20 cellular contexts compared by ENCODE assay signal in the genomic region with DNA sequence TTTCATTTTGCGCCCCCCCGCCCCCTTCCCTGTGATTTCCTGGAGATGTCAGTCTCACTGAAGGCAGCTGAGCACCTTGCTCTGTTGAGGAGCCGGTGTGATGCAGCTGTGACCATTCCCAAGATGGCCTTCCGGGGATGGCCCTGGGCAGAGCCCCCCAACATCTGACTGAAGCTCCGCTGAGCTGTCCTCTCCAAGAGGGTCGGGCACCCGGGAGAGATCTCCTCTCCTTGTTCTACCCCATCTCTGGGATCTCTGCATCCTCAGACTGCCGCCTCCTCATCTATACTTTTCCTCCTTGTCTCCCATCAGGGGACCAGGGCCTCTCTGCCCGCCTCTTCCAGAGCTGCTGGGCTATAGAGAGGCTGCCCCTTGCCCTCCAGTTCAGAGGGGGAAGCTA. TPM values are rescaled to one million over a fixed set of nuclear protein-coding genes. Genes with fewer than 3 reads are reported as not detected.
"Had no signal": no experiment of that assay in that cellular context is flagged by ENCODE, and none has a peak within 500 bp of the region (broad histone marks: within the 10 kb centered on the region; RNA-seq: fewer than 3 reads in every experiment).

No MANE protein-coding gene starts in this region.

- H3K27ac Mint-ChIP-seq: naive thymus-derived CD4-positive, alpha-beta T cell; stimulated activated memory B cell treated with anti-CD40 and anti-IgM and Interleukin-4, amounts not matched to agents 10 μg/mL and 1 μg/mL and 100 μg/mL, for 72 hours; stimulated activated naive CD8-positive, alpha-beta T cell treated with anti-CD3 and anti-CD28 coated beads, Interleukin-15, amount 100 ng/mL, for 72 hours had no signal

- H3K4me3 ChIP-seq: transverse colon had no signal

- H3K4me1 Mint-ChIP-seq: stimulated activated memory B cell treated with anti-CD40 and anti-IgM and Interleukin-4, amounts not matched to agents 10 μg/mL and 1 μg/mL and 100 μg/mL, for 72 hours; stimulated activated naive CD8-positive, alpha-beta T cell treated with anti-CD3 and anti-CD28 coated beads, Interleukin-15, amount 100 ng/mL, for 72 hours had no signal

- H3K27me3 ChIP-seq: testis had no signal

- H3K36me3 ChIP-seq: heart right ventricle, transverse colon had no signal

- H3K36me3 Mint-ChIP-seq: naive thymus-derived CD4-positive, alpha-beta T cell; stimulated activated memory B cell treated with anti-CD40 and anti-IgM and Interleukin-4, amounts not matched to agents 10 μg/mL and 1 μg/mL and 100 μg/mL, for 72 hours had no signal

- H3K27ac ChIP-seq: heart right ventricle, transverse colon had no signal

- H3K4me2 ChIP-seq: smooth muscle cell had no signal

- H3K4me3 Mint-ChIP-seq: stimulated activated memory B cell treated with anti-CD40 and anti-IgM and Interleukin-4, amounts not matched to agents 10 μg/mL and 1 μg/mL and 100 μg/mL, for 72 hours; stimulated activated naive CD8-positive, alpha-beta T cell treated with anti-CD3 and anti-CD28 coated beads, Interleukin-15, amount 100 ng/mL, for 72 hours had no signal

- H3K9me3 Mint-ChIP-seq: stimulated activated naive CD8-positive, alpha-beta T cell treated with anti-CD3 and anti-CD28 coated beads, Interleukin-15, amount 100 ng/mL, for 72 hours had no signal

- DNase-seq: central memory CD4-positive, alpha-beta T cell; cortex of kidney; dorsolateral prefrontal cortex; effector memory CD4-positive, alpha-beta T cell; heart right ventricle; kidney glomerular epithelial cell; naive thymus-derived CD4-positive, alpha-beta T cell; right cardiac atrium; stimulated activated CD4-positive, alpha-beta T cell treated with anti-CD3 and anti-CD28 coated beads, Interleukin-4, amount 100 ng/mL, for 1 hour; stimulated activated CD8-positive, alpha-beta memory T cell treated with anti-CD3 and anti-CD28 coated beads, Interleukin-4, amount 100 ng/mL, for 48 hours; stimulated activated naive CD8-positive, alpha-beta T cell treated with anti-CD3 and anti-CD28 coated beads, Interleukin-15, amount 100 ng/mL, for 72 hours; transverse colon had no signal

- ATAC-seq: esophagus mucosa; naive thymus-derived CD4-positive, alpha-beta T cell; stimulated activated memory B cell treated with anti-CD40 and anti-IgM and Interleukin-4, amounts not matched to agents 10 μg/mL and 1 μg/mL and 100 μg/mL, for 72 hours had no signal

- FAIRE-seq: endometrium, frontal cortex, islet of Langerhans had no signal

- H3K9me3 ChIP-seq: testis, transverse colon had no signal

RNA-seq across cellular contexts. Expression of gene SMOC1, which starts 1.0 kb away (rescaled TPM):
- total RNA-seq: fibroblast of lung had no signal
- polyA plus RNA-seq: naive thymus-derived CD4-positive, alpha-beta T cell had no signal
